1 cellular context compared by ENCODE assay signal in genomic region chr11:46117842-46118241, GRCh38.
TF ChIP-seq lines count a peak whose summit lies in the region.

No MANE protein-coding gene starts in this region.

TF ChIP-seq in HepG2, 621 proteins besides CTCF, POLR2A, EP300 and RAD21 (continued from another document):
- TF ChIP-seq HMGXB4 (CRISPR knock-in tag; IDR thresholded peaks at IDR 0.05; ENCODE audit: borderline replicate concordance in 1 of 2, low read depth in 1 of 2) = 0 out of 4 replicates have a peak, but pooled peaks of 1 of the 2 experiments have one; percentile 15
